ENCODE assay signal across 18 cellular contexts in the genomic region with DNA sequence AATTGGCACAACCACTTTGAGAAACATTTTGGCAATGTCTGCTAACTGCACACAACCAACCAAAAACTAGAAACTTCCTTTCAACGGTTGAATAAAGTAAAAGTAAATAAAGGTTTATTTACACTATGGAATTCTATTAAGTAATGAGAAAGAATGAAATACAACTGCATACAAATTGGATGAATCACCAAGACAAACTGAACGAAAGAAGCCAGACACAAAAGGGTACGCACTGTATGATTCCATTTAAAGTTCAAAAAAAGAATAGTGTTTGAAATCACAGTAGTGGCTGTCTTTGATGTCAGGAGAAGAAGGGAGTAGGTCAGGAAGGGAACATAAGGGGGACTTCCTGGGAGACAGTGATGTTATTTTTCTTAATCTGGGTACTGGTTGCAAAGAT. TPM values are rescaled to one million over a fixed set of nuclear protein-coding genes. Genes with fewer than 3 reads are reported as not detected.
"Had no signal": no experiment of that assay in that cellular context is flagged by ENCODE, and none has a peak within 500 bp of the region (broad histone marks: within the 10 kb centered on the region; RNA-seq: fewer than 3 reads in every experiment).

No MANE protein-coding gene starts in this region.

- ATAC-seq: activated T-cell treated with anti-CD3 and anti-CD28 coated beads, Interleukin-2, amount 50 U/mL, for 4 hours; natural killer cell had no signal

- H3K36me3 ChIP-seq: adrenal gland, left ventricle myocardium inferior, neutrophil, suprapubic skin had no signal

- H3K4me3 ChIP-seq: adrenal gland, left ventricle myocardium inferior, skin epidermis, suprapubic skin had no signal

- FAIRE-seq: keratinocyte had no signal

- H3K9me3 ChIP-seq: adrenal gland, neutrophil, suprapubic skin had no signal

- DNase-seq: activated CD4-positive, alpha-beta memory T cell treated with anti-CD3 and anti-CD28 coated beads, Interleukin-2, amount 10 ng/mL, durations not matched to agents 7 days and 5 days; activated CD4-positive, alpha-beta T cell treated with anti-CD3 and anti-CD28 coated beads for 4 hours; activated effector memory CD4-positive, alpha-beta T cell treated with Interleukin-2 at 50 U/mL for 16 hours; activated naive CD4-positive, alpha-beta T cell treated with anti-CD3 and anti-CD28 coated beads, Interleukin-2, amount 50 U/mL, for 16 hours; activated T-cell treated with anti-CD3 and anti-CD28 coated beads, Interleukin-2, amount 50 U/mL, for 4 hours; adrenal gland; cortex of kidney; effector memory CD4-positive, alpha-beta T cell; left ventricle myocardium inferior; natural killer cell; retina; T-helper 2 cell had no signal

- H3K27me3 ChIP-seq: adrenal gland, neutrophil, suprapubic skin had no signal

- H3K27ac ChIP-seq: adrenal gland, epithelial cell of prostate, left ventricle myocardium inferior, neutrophil, parathyroid adenoma, skin epidermis, suprapubic skin had no signal

- H3K4me1 ChIP-seq: adrenal gland, left ventricle myocardium inferior, parathyroid adenoma, suprapubic skin had no signal

RNA-seq across cellular contexts. Expression of a gene that starts 46.5 kb away (rescaled TPM):
- total RNA-seq: activated CD4-positive, alpha-beta memory T cell treated with anti-CD3 and anti-CD28 coated beads, Interleukin-2, amount 10 ng/mL, durations not matched to agents 7 days and 5 days; activated T-cell treated with anti-CD3 and anti-CD28 coated beads, Interleukin-2, amount 50 U/mL, for 4 hours; adrenal gland; left ventricle myocardium inferior; natural killer cell; suprapubic skin had no signal
- polyA plus RNA-seq: adrenal gland, keratinocyte had no signal
